ENCODE assay signal across 8 cellular contexts in genomic region chr2:58428553-58429284, GRCh38.
DNase-seq lines count a peak whose midpoint lies in the region; ATAC-seq and TF ChIP-seq lines count a peak whose summit lies in the region.

No MANE protein-coding gene starts in this region.

- no peak overlapping the region for H3K4me2 ChIP-seq in fibroblast of lung (ENCODE audit: extremely low read depth, insufficient read depth, low read length)

- DNase-seq in BE2C, result peak; percentile 6
- peak; percentile 38 for DNase-seq in NT2/D1 (ENCODE audit: low read depth, low spot score)
- peak; percentile 1 to 9 for DNase-seq in fibroblast of lung (ENCODE audit: low read depth in 2 of 2)
- DNase-seq in pons (ENCODE audit: low spot score), result peak; percentile 76
- DNase-seq in activated CD4-positive, CD25-positive, alpha-beta regulatory T cell (lab: John Stamatoyannopoulos, UW), result no peak
- DNase-seq in stimulated activated CD4-positive, alpha-beta T cell treated with anti-CD3 and anti-CD28 coated beads, Interleukin-1b, Interleukin-23, amount 100 ng/mL, for 48 hours, result no peak
- no peak for DNase-seq in NOMO-1 treated with dmso at 0.1 percent for 144 hours (lab: John Stamatoyannopoulos, UW; ENCODE audit: unreplicated experiment)

- no peak overlapping the region for H3K27ac ChIP-seq in fibroblast of lung (ENCODE audit: insufficient read depth, low read length)

- H3K9me3 ChIP-seq in BE2C, result no peaks in the 10 kb centered on the region
- H3K9me3 ChIP-seq in NT2/D1 (ENCODE audit: insufficient read depth, low read length), result no peaks in the 10 kb centered on the region
- no peaks in the 10 kb centered on the region for H3K9me3 ChIP-seq in fibroblast of lung (ENCODE audit: control insufficient read depth, insufficient read depth, low read depth, low read length)

- ATAC-seq in GM18868 (IDR thresholded peaks at IDR 0.05; ENCODE audit: unreplicated experiment), result peak; percentile 43

- peak overlapping the region; percentile 8 for H3K4me3 ChIP-seq in BE2C (ENCODE audit: low read depth, low read length)
- peak overlapping the region; percentile 50 for H3K4me3 ChIP-seq in NT2/D1 (ENCODE audit: insufficient read length, low read depth)
- H3K4me3 ChIP-seq in fibroblast of lung (replicated peaks in 1 of 4; ENCODE audit: control extremely low read depth in 1 of 4, insufficient read depth in 1 of 4, low read depth in 3 of 4, low read length in 4 of 4), result peak overlapping the region in 1 of 4 experiments; percentile 13

- no peaks in the 10 kb centered on the region for H4K20me1 ChIP-seq in fibroblast of lung (ENCODE audit: control insufficient read depth, extremely low read depth, insufficient read depth, low read length)

- H2AFZ ChIP-seq in fibroblast of lung (ENCODE audit: low read length), result no peak overlapping the region

- TF ChIP-seq CTCF in BE2C (IDR thresholded peaks at IDR 0.05; ENCODE audit: low read depth, low read length), result no peak
- no peak for TF ChIP-seq CTCF in fibroblast of lung (conservative IDR thresholded peaks at IDR 0.05 in 1 of 2, IDR thresholded peaks at IDR 0.05 in 1 of 2; ENCODE audit: low read depth in 1 of 2, low read length in 2 of 2)

- H3K27me3 ChIP-seq in BE2C (no peaks in the 10 kb centered on the region), NT2/D1 (ENCODE audit: insufficient read depth, insufficient read length) (no peaks in the 10 kb centered on the region), fibroblast of lung (ENCODE audit: control insufficient read depth, insufficient read depth, low read length) (no peaks in the 10 kb centered on the region)

- peak overlapping the region; percentile 76 for H3K9ac ChIP-seq in NT2/D1 (ENCODE audit: insufficient read length, low read depth)
- H3K9ac ChIP-seq in fibroblast of lung (ENCODE audit: insufficient read depth, low read length), result no peak overlapping the region

- H3K36me3 ChIP-seq in BE2C (no peaks in the 10 kb centered on the region), NT2/D1 (ENCODE audit: insufficient read depth, insufficient read length, low read length) (no peaks in the 10 kb centered on the region), fibroblast of lung (ENCODE audit: control insufficient read depth, insufficient read depth, low read length) (no peaks in the 10 kb centered on the region)

- H3K79me2 ChIP-seq in fibroblast of lung (ENCODE audit: control insufficient read depth, insufficient read depth, low read length), result no peaks in the 10 kb centered on the region

- H3K4me1 ChIP-seq in BE2C (no peaks in the 10 kb centered on the region), NT2/D1 (ENCODE audit: insufficient read depth, insufficient read length) (peaks cover 3% of the 10 kb centered on the region), fibroblast of lung (ENCODE audit: control insufficient read depth, extremely low read depth, insufficient read depth, low read length) (no peaks in the 10 kb centered on the region)

Comparison
In these comparisons a context has a peak if more than half of its experiments do, and no peak if none do; other contexts are left out.
1. DNase-seq: peak in BE2C (single experiment), NT2/D1 (single experiment), fibroblast of lung (2 of 2) and pons (single experiment); none in activated CD4-positive, CD25-positive, alpha-beta regulatory T cell (0 of 4), stimulated activated CD4-positive, alpha-beta T cell treated with anti-CD3 and anti-CD28 coated beads, Interleukin-1b, Interleukin-23, amount 100 ng/mL, for 48 hours (single experiment) and NOMO-1 treated with dmso at 0.1 percent for 144 hours (single experiment).